13 cellular contexts compared by ENCODE assay signal in genomic region chr20:48659888-48660287, GRCh38.
DNase-seq lines count a peak whose midpoint lies in the region; ATAC-seq lines count a peak whose summit lies in the region.
"Had no signal": no experiment of that assay in that cellular context is flagged by ENCODE, and none has a peak within 500 bp of the region (broad histone marks: within the 10 kb centered on the region; RNA-seq: fewer than 3 reads in every experiment).

No MANE protein-coding gene starts in this region.

- no peaks in the 10 kb centered on the region for H3K27me3 ChIP-seq in MG63

- H3K4me3 Mint-ChIP-seq in activated naive CD8-positive, alpha-beta T cell treated with anti-CD3 and anti-CD28 coated beads for 36 hours = no peak overlapping the region
- H3K4me3 Mint-ChIP-seq: CD14-positive monocyte; dendritic cell treated with granulocyte-macrophage colony-stimulating factor and Interleukin-4, amounts not matched to agents 40 ng/mL and 50 ng/mL, for 4 days had no signal

- H3K27ac Mint-ChIP-seq in activated naive CD8-positive, alpha-beta T cell treated with anti-CD3 and anti-CD28 coated beads for 36 hours = peak overlapping the region; percentile 76

- no peaks in the 10 kb centered on the region for H3K9me3 Mint-ChIP-seq in activated naive CD8-positive, alpha-beta T cell treated with anti-CD3 and anti-CD28 coated beads for 36 hours
- H3K9me3 Mint-ChIP-seq: activated naive CD4-positive, alpha-beta T cell treated with anti-CD3 and anti-CD28 coated beads, Interleukin-2, amount 50 U/mL, for 72 hours; dendritic cell treated with granulocyte-macrophage colony-stimulating factor and Interleukin-4, amounts not matched to agents 40 ng/mL and 50 ng/mL, for 4 days had no signal

- no peaks in the 10 kb centered on the region; the same call in 1 of the 2 replicates for H3K36me3 ChIP-seq in MG63

- H3K9me3 ChIP-seq in MG63 = no peaks in the 10 kb centered on the region

- H3K4me3 ChIP-seq in MG63 = no peak overlapping the region

- H3K36me3 Mint-ChIP-seq in activated naive CD8-positive, alpha-beta T cell treated with anti-CD3 and anti-CD28 coated beads for 36 hours = peaks cover 66% of the 10 kb centered on the region

- H3K27me3 Mint-ChIP-seq in activated naive CD8-positive, alpha-beta T cell treated with anti-CD3 and anti-CD28 coated beads for 36 hours = no peaks in the 10 kb centered on the region
- H3K27me3 Mint-ChIP-seq: dendritic cell treated with granulocyte-macrophage colony-stimulating factor and Interleukin-4, amounts not matched to agents 40 ng/mL and 50 ng/mL, for 4 days had no signal

- peak; percentile 42 for DNase-seq in Ammon's horn (ENCODE audit: low spot score)
- DNase-seq in MG63 = peak; percentile 82
- DNase-seq in activated naive CD8-positive, alpha-beta T cell treated with anti-CD3 and anti-CD28 coated beads for 36 hours = no peak
- peak; percentile 82 for DNase-seq in left lobe of liver (ENCODE audit: low spot score)
- DNase-seq in 8988T = no peak
- DNase-seq in HUDEP-2 (lab: John Stamatoyannopoulos, UW; ENCODE audit: unreplicated experiment in 76 of 76) = no peak
- no peak for DNase-seq in HuH-7 (ENCODE audit: low spot score)
- DNase-seq: H7; stimulated activated CD4-positive, alpha-beta T cell treated with anti-CD3 and anti-CD28 coated beads, Interleukin-2, amount 100 ng/mL, for 24 hours had no signal

- ATAC-seq in left lobe of liver = peak; percentile 70
- no peak for ATAC-seq in GM21515 (IDR thresholded peaks at IDR 0.05; ENCODE audit: unreplicated experiment)
- ATAC-seq: activated naive CD4-positive, alpha-beta T cell treated with anti-CD3 and anti-CD28 coated beads, Interleukin-2, amount 50 U/mL, for 72 hours had no signal

- peaks cover 7% of the 10 kb centered on the region for H3K4me1 Mint-ChIP-seq in activated naive CD8-positive, alpha-beta T cell treated with anti-CD3 and anti-CD28 coated beads for 36 hours

Comparison
In these comparisons a context has a peak if more than half of its experiments do, and no peak if none do; other contexts are left out.
1. DNase-seq: peak in Ammon's horn (single experiment), MG63 (single experiment) and left lobe of liver (single experiment); none in activated naive CD8-positive, alpha-beta T cell treated with anti-CD3 and anti-CD28 coated beads for 36 hours (single experiment), 8988T (single experiment), HUDEP-2 (0 of 76) and HuH-7 (single experiment).